ENCODE assay signal across 14 cellular contexts in the genomic region with DNA sequence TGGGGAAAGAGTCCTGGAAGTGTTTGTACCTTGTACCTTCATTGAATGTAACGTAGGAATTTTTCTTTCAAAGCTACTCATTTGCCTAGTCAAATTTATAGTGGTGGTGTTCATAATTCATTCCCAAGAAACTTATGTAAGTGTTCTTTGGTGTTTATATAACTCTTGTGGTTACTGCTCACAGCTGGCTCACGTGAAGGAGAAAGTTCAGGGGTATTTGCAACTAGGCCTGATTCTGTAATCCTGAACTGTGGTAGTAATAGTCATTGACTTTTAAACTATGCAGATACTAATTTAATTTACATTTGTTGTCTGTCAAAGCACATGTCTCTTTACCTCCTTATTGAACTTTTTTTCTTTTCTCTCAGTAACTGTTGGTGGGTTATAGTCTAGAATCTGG. TPM values are rescaled to one million over a fixed set of nuclear protein-coding genes. Genes with fewer than 3 reads are reported as not detected.
A peak's percentile ranks its signal among the peaks of the same experiment; 100 is the strongest.
DNase-seq lines count a peak whose midpoint lies in the region; ATAC-seq, FAIRE-seq and TF ChIP-seq lines count a peak whose summit lies in the region.
"Had no signal": no experiment of that assay in that cellular context is flagged by ENCODE, and none has a peak within 500 bp of the region (broad histone marks: within the 10 kb centered on the region; RNA-seq: fewer than 3 reads in every experiment).

No MANE protein-coding gene starts in this region.

- intact Hi-C loops in transverse colon (cut with DNase I; ENCODE audit: low total_unique reads) = no loop called here

- in situ Hi-C loops in transverse colon (cut with MboI; ENCODE audit: low pct_ligation_motif_present in 1 of 4, low pct_unique_long_range_greater_than_20kb in 1 of 4, low sequenced_read_pairs in 3 of 4) = no loop called here

- no peak for FAIRE-seq in D721Med (lab: Jason Lieb, UNC)
- FAIRE-seq: G401.6, urothelium cell line had no signal

- no peak overlapping the region for H3K4me3 Mint-ChIP-seq in activated naive CD4-positive, alpha-beta T cell treated with anti-CD3 and anti-CD28 coated beads, Interleukin-2, amount 50 U/mL, for 24 hours
- no peak overlapping the region for H3K4me3 Mint-ChIP-seq in activated naive CD4-positive, alpha-beta T cell treated with anti-CD3 and anti-CD28 coated beads, Interleukin-2, amount 10 ng/mL, durations not matched to agents 7 days and 5 days
- no peak overlapping the region for H3K4me3 Mint-ChIP-seq in central memory CD8-positive, alpha-beta T cell

- peaks cover 31% of the 10 kb centered on the region for H3K4me1 Mint-ChIP-seq in activated naive CD4-positive, alpha-beta T cell treated with anti-CD3 and anti-CD28 coated beads, Interleukin-2, amount 50 U/mL, for 24 hours
- H3K4me1 Mint-ChIP-seq in activated naive CD4-positive, alpha-beta T cell treated with anti-CD3 and anti-CD28 coated beads, Interleukin-2, amount 10 ng/mL, durations not matched to agents 7 days and 5 days = no peaks in the 10 kb centered on the region
- peaks cover 26% of the 10 kb centered on the region for H3K4me1 Mint-ChIP-seq in central memory CD8-positive, alpha-beta T cell

- H3K27me3 ChIP-seq in liver (ENCODE audit: control insufficient read depth in 4 of 4, insufficient read depth in 4 of 4, low read length in 3 of 4) (no peaks in the 10 kb centered on the region), transverse colon (no peaks in the 10 kb centered on the region)

- H3K27me3 Mint-ChIP-seq in activated naive CD4-positive, alpha-beta T cell treated with anti-CD3 and anti-CD28 coated beads, Interleukin-2, amount 50 U/mL, for 24 hours = no peaks in the 10 kb centered on the region
- no peaks in the 10 kb centered on the region for H3K27me3 Mint-ChIP-seq in activated naive CD4-positive, alpha-beta T cell treated with anti-CD3 and anti-CD28 coated beads, Interleukin-2, amount 10 ng/mL, durations not matched to agents 7 days and 5 days
- no peaks in the 10 kb centered on the region for H3K27me3 Mint-ChIP-seq in central memory CD8-positive, alpha-beta T cell

- H3K4me1 ChIP-seq in liver (ENCODE audit: control insufficient read depth in 4 of 4, insufficient read depth in 4 of 4, low read length in 3 of 4) = peaks cover 8 to 69% (median 59%) of the 10 kb centered on the region in 4 donors
- H3K4me1 ChIP-seq in transverse colon = peaks cover 4 to 38% (median 13%) of the 10 kb centered on the region in 4 donors

- H3K9me3 ChIP-seq in liver (ENCODE audit: control insufficient read depth in 4 of 4, low read length in 3 of 4) = no peaks in the 10 kb centered on the region
- H3K9me3 ChIP-seq in transverse colon = no peaks in the 10 kb centered on the region

- no peaks in the 10 kb centered on the region for H3K9me3 Mint-ChIP-seq in activated naive CD4-positive, alpha-beta T cell treated with anti-CD3 and anti-CD28 coated beads, Interleukin-2, amount 50 U/mL, for 24 hours
- no peaks in the 10 kb centered on the region for H3K9me3 Mint-ChIP-seq in activated naive CD4-positive, alpha-beta T cell treated with anti-CD3 and anti-CD28 coated beads, Interleukin-2, amount 10 ng/mL, durations not matched to agents 7 days and 5 days
- no peaks in the 10 kb centered on the region for H3K9me3 Mint-ChIP-seq in central memory CD8-positive, alpha-beta T cell

- ATAC-seq in central memory CD8-positive, alpha-beta T cell (replicated peaks; ENCODE audit: extremely low read depth, poor library complexity, severe bottlenecking) = no peak

- H3K27ac ChIP-seq in liver (ENCODE audit: low read depth in 1 of 2, low read length in 2 of 2) = peak overlapping the region; percentile 64 to 90
- peak overlapping the region; percentile 40 to 71 (median 58) for H3K27ac ChIP-seq in transverse colon

- TF ChIP-seq RAD21 in liver (IDR thresholded peaks at IDR 0.05) = no peak

- 31% methylated on average over 2 of the region's 2 CpGs for WGBS in liver
- 37 to 48% methylated on average over 2 of the region's 2 CpGs for WGBS in transverse colon (ENCODE audit: low coverage in 1 of 2), 2 donors

- no peak overlapping the region for H3K4me3 ChIP-seq in liver (ENCODE audit: low read depth in 1 of 3, low read length in 3 of 3)
- H3K4me3 ChIP-seq in transverse colon = no peak overlapping the region

- H3K36me3 ChIP-seq in liver (ENCODE audit: control insufficient read depth in 4 of 4, insufficient read depth in 3 of 4, low read depth in 1 of 4, low read length in 3 of 4) (no peaks in the 10 kb centered on the region), transverse colon (no peaks in the 10 kb centered on the region)

- H3K36me3 Mint-ChIP-seq in activated naive CD4-positive, alpha-beta T cell treated with anti-CD3 and anti-CD28 coated beads, Interleukin-2, amount 50 U/mL, for 24 hours = no peaks in the 10 kb centered on the region
- no peaks in the 10 kb centered on the region for H3K36me3 Mint-ChIP-seq in activated naive CD4-positive, alpha-beta T cell treated with anti-CD3 and anti-CD28 coated beads, Interleukin-2, amount 10 ng/mL, durations not matched to agents 7 days and 5 days
- peaks cover 4% of the 10 kb centered on the region for H3K36me3 Mint-ChIP-seq in central memory CD8-positive, alpha-beta T cell (ENCODE audit: insufficient read depth)

- DNase-seq in activated naive CD4-positive, alpha-beta T cell treated with anti-CD3 and anti-CD28 coated beads, Interleukin-2, amount 10 ng/mL, durations not matched to agents 7 days and 5 days = no peak
- no peak for DNase-seq in central memory CD8-positive, alpha-beta T cell (ENCODE audit: low spot score in 2 of 2)
- DNase-seq in transverse colon (no peak), D721Med (ENCODE audit: insufficient read length, low spot score) (no peak), OCI-M2 (lab: John Stamatoyannopoulos, UW; ENCODE audit: unreplicated experiment) (no peak)
- no peak for DNase-seq in activated CD4-positive, alpha-beta T cell treated with anti-CD3 and anti-CD28 coated beads for 1 hour
- DNase-seq: activated gamma-delta T cell, GOT3, NCI-H446, SIG-M5 had no signal

- CTCF ChIA-PET in activated naive CD4-positive, alpha-beta T cell treated with anti-CD3 and anti-CD28 coated beads, Interleukin-2, amount 10 ng/mL, durations not matched to agents 7 days and 5 days (lab: Charles Lee) = interaction anchor here (0.6 kb wide), 1 partner anchor 101 kb away, joined by 3 read pairs; no protein-coding TSS in a partner anchor

- H3K9ac ChIP-seq in liver (ENCODE audit: low read depth in 1 of 2, low read length in 2 of 2) = peak overlapping the region in 1 of 2 donors; percentile 65

- no peak for TF ChIP-seq EP300 in transverse colon (IDR thresholded peaks at IDR 0.05; ENCODE audit: low read depth)

- H3K27ac Mint-ChIP-seq in activated naive CD4-positive, alpha-beta T cell treated with anti-CD3 and anti-CD28 coated beads, Interleukin-2, amount 50 U/mL, for 24 hours = peak overlapping the region; percentile 19
- no peak overlapping the region for H3K27ac Mint-ChIP-seq in activated naive CD4-positive, alpha-beta T cell treated with anti-CD3 and anti-CD28 coated beads, Interleukin-2, amount 10 ng/mL, durations not matched to agents 7 days and 5 days
- peak overlapping the region; percentile 41 for H3K27ac Mint-ChIP-seq in central memory CD8-positive, alpha-beta T cell (ENCODE audit: low read depth)

- no peak for TF ChIP-seq POLR2A in transverse colon (IDR thresholded peaks at IDR 0.05)

- no peak for TF ChIP-seq CTCF in liver (IDR thresholded peaks at IDR 0.05; ENCODE audit: low read depth, low read length, missing input control)
- TF ChIP-seq CTCF in transverse colon (IDR thresholded peaks at IDR 0.05) = no peak
- TF ChIP-seq CTCF in D721Med (IDR thresholded peaks at IDR 0.05; ENCODE audit: insufficient read depth, missing control alignments) = no peak

TF ChIP-seq in liver, 16 proteins besides CTCF, POLR2A, EP300 and RAD21 (continues in another document):
- TF ChIP-seq GABPA (IDR thresholded peaks at IDR 0.05 in 1 of 2, conservative IDR thresholded peaks at IDR 0.05 in 1 of 2) (peak in 1 of 2 donors; percentile 17), SP1 (IDR thresholded peaks at IDR 0.05) (peak; percentile 40), NR2F2 (IDR thresholded peaks at IDR 0.05) (no peak), FOXA1 (IDR thresholded peaks at IDR 0.05) (peak; percentile 34), EGR1 (IDR thresholded peaks at IDR 0.05; ENCODE audit: low read depth in 2 of 2) (no peak), HNF4G (IDR thresholded peaks at IDR 0.05) (peak; percentile 28), HNF4A (conservative IDR thresholded peaks at IDR 0.05) (peak; percentile 73 to 89)
- TF ChIP-seq, protein P1, sequence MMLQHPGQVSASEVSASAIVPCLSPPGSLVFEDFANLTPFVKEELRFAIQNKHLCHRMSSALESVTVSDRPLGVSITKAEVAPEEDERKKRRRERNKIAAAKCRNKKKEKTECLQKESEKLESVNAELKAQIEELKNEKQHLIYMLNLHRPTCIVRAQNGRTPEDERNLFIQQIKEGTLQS (IDR thresholded peaks at IDR 0.05) = peak; percentile 17
- TF ChIP-seq, protein P2, sequence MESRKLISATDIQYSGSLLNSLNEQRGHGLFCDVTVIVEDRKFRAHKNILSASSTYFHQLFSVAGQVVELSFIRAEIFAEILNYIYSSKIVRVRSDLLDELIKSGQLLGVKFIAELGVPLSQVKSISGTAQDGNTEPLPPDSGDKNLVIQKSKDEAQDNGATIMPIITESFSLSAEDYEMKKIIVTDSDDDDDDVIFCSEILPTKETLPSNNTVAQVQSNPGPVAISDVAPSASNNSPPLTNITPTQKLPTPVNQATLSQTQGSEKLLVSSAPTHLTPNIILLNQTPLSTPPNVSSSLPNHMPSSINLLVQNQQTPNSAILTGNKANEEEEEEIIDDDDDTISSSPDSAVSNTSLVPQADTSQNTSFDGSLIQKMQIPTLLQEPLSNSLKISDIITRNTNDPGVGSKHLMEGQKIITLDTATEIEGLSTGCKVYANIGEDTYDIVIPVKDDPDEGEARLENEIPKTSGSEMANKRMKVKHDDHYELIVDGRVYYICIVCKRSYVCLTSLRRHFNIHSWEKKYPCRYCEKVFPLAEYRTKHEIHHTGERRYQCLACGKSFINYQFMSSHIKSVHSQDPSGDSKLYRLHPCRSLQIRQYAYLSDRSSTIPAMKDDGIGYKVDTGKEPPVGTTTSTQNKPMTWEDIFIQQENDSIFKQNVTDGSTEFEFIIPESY (IDR thresholded peaks at IDR 0.05) = no peak

RNA-seq across cellular contexts. Expression of a gene that starts 50.5 kb away (rescaled TPM):
- total RNA-seq in liver = 10 to 100 TPM; 21.2 to 31.2 TPM
- polyA plus RNA-seq in liver = 10 to 100 TPM; 40.0 to 48.4 TPM
- total RNA-seq in transverse colon = 100 to 1,000 TPM in 1 of 4 donors, 10 to 100 TPM in 3; 60.9 to 116 (median 88.2) TPM
